Comparison of ENCODE assay signal across 21 cellular contexts in the genomic region with DNA sequence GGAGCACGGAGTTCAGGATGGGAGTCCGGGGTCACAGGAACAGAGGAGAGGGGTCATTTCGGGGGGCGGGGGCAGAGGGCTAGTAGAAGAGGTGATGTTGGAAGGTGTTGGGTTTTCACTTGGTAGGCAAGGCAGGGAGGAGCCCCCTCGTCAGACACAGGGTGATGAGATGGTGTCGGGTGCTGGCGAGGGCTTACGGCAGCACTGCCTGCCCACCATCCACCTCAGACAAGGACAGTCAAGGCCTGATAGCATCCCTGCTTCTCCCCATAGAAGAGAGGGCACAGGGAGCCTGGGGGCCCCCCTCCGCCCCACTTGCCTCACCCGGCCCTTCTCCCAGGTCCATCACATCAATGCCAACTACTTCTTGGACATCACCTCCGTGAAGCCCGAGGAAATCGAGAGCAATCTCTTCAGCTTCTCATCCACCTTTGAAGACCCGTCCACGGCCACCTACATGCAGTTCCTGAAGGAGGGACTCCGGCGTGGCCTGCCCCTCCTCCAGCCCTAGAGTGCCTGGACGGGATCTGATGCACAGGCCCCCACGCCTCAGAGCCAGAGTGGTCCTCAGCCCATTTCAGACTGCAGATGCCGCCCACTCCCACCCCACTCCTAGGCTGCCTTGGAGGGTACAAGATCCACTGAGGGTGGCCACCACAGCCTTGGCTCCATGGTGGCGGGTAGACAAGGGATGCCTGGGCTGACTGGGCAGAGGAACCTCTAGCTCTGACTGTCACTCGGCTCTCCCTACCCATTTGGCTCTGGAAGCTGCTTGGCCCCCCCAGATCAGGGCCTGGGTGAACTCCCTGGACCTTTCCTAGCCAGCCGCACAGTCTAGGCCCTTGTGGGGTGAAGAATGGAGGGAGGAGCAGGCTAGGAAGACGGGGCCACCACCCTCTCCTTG. TPM values are rescaled to one million over a fixed set of nuclear protein-coding genes. Genes with fewer than 3 reads are reported as not detected.
DNase-seq lines count a peak whose midpoint lies in the region; ATAC-seq, FAIRE-seq and TF ChIP-seq lines count a peak whose summit lies in the region.
"Had no signal": no experiment of that assay in that cellular context is flagged by ENCODE, and none has a peak within 500 bp of the region (broad histone marks: within the 10 kb centered on the region; RNA-seq: fewer than 3 reads in every experiment).

No MANE protein-coding gene starts in this region.

- H3K4me1 ChIP-seq in CD8-positive, alpha-beta T cell (ENCODE audit: insufficient read depth, low read length), result peaks cover 12% of the 10 kb centered on the region
- H3K4me1 ChIP-seq in H1 (replicated peaks in 1 of 4; ENCODE audit: control insufficient read depth in 3 of 4, insufficient read depth in 4 of 4, low read length in 3 of 4), result peaks cover 9 to 16% (median 10%) of the 10 kb centered on the region in 4 experiments

- peak overlapping the region; percentile 15; the same call in 1 of the 2 replicates for H4K8ac ChIP-seq in H1 (ENCODE audit: extremely low read depth, insufficient read depth, low read length)

- no peak overlapping the region for H3K4me3 ChIP-seq in CD8-positive, alpha-beta T cell (ENCODE audit: low read depth, low read length)
- H3K4me3 ChIP-seq in H1 (ENCODE audit: extremely low read depth in 1 of 4, insufficient read depth in 2 of 4, low read depth in 3 of 4, low read length in 4 of 4), result no peak overlapping the region
- H3K4me3 ChIP-seq: BLaER1, GM12878, GM23248, MG63 had no signal

- H3K23me2 ChIP-seq in H1 (ENCODE audit: low read depth, low read length), result peaks cover 6% of the 10 kb centered on the region

- H3K9me3 ChIP-seq in CD8-positive, alpha-beta T cell (ENCODE audit: low read length), result no peaks in the 10 kb centered on the region
- no peaks in the 10 kb centered on the region for H3K9me3 ChIP-seq in H1 (ENCODE audit: insufficient read depth in 2 of 2, low read depth in 1 of 2, low read length in 1 of 2)
- H3K9me3 ChIP-seq: BLaER1, MG63 had no signal

- no peak overlapping the region for H2BK15ac ChIP-seq in H1 (ENCODE audit: low read length)

- ATAC-seq in CD8-positive, alpha-beta T cell, result no peak
- ATAC-seq in HG02852 (IDR thresholded peaks at IDR 0.05; ENCODE audit: unreplicated experiment), result no peak
- ATAC-seq: GM12878, PC-3 had no signal

- WGBS in H1 (ENCODE audit: extremely low coverage in 1 of 2, insufficient coverage in 1 of 2, insufficient read length in 1 of 2, insufficient replicate concordance in 2 of 2, low coverage in 1 of 2, low lambda C conversion rate in 2 of 2, missing lambda C conversion rate in 1 of 2), 2 experiments, result 94% methylated on average over 23 of the region's 24 CpGs; no CpG with 5 or more reads in 1 of the 2 experiments

- no peaks in the 10 kb centered on the region for H3K9me3 Mint-ChIP-seq in CD8-positive, alpha-beta T cell
- no peaks in the 10 kb centered on the region for H3K9me3 Mint-ChIP-seq in neural crest cell

- no peak overlapping the region for H3K27ac ChIP-seq in CD8-positive, alpha-beta T cell (ENCODE audit: low read depth, low read length)
- H3K27ac ChIP-seq in H1 (ENCODE audit: low read depth, low read length), result no peak overlapping the region
- H3K27ac ChIP-seq: GM23248 had no signal

- H3K79me1 ChIP-seq in H1 (ENCODE audit: low read depth, low read length), result 0 out of 2 replicates have a peak, but pooled peaks cover 2% of the 10 kb centered on the region

- no peak overlapping the region for H3K18ac ChIP-seq in H1 (ENCODE audit: extremely low read depth, low read length)

- no peak overlapping the region for H2BK120ac ChIP-seq in H1 (replicated peaks; ENCODE audit: low read depth, low read length)

- H2BK5ac ChIP-seq in H1 (ENCODE audit: low read depth, low read length), result no peak overlapping the region

- no peak for TF ChIP-seq POLR2A in H1 (IDR thresholded peaks at IDR 0.05; ENCODE audit: control extremely low read depth in 1 of 2, low read depth in 2 of 2, low read length in 2 of 2)

- H3K14ac ChIP-seq in H1 (ENCODE audit: insufficient read length), result no peak overlapping the region

- H4K20me1 ChIP-seq in H1 (replicated peaks in 1 of 2; ENCODE audit: control insufficient read depth in 1 of 2, insufficient read depth in 2 of 2, low read length in 2 of 2), result peaks cover 2 to 8% of the 10 kb centered on the region in 2 experiments

- no peak overlapping the region for H2BK12ac ChIP-seq in H1 (ENCODE audit: low read depth, low read length)

- no peaks in the 10 kb centered on the region for H3K27me3 ChIP-seq in CD8-positive, alpha-beta T cell (ENCODE audit: insufficient read depth, low read length)
- no peaks in the 10 kb centered on the region for H3K27me3 ChIP-seq in H1 (replicated peaks in 1 of 4; ENCODE audit: control insufficient read depth in 3 of 4, extremely low read depth in 1 of 4, insufficient read depth in 3 of 4, low read length in 3 of 4)
- H3K27me3 ChIP-seq: BLaER1, MG63 had no signal

- DNase-seq in activated CD8-positive, alpha-beta memory T cell treated with anti-CD3 and anti-CD28 coated beads, Interleukin-2, amount 50 U/mL, for 48 hours, result peak; percentile 45
- DNase-seq in activated CD8-positive, alpha-beta memory T cell treated with anti-CD3 and anti-CD28 coated beads, Interleukin-2, amount 50 U/mL, for 4 hours, result no peak
- no peak for DNase-seq in CD8-positive, alpha-beta T cell
- DNase-seq in H1 (ENCODE audit: low read depth in 1 of 2, low spot score in 2 of 2), result no peak
- DNase-seq in neural crest cell (ENCODE audit: low read depth, low spot score), result no peak
- DNase-seq in COR-L47 (lab: John Stamatoyannopoulos, UW), result no peak
- DNase-seq in glomerular visceral epithelial cell (ENCODE audit: extremely low spot score), result no peak
- DNase-seq: DMS 273 treated with DMSO at 0.1 percent for 48 hours, GDM1, GM23248, Karpas-422, MG63, NCI-H1092, NCI-H146, NCI-H2081, NCI-H774, PC-3 had no signal

- no peak overlapping the region for H3K9ac ChIP-seq in H1 (replicated peaks in 1 of 4; ENCODE audit: extremely low read depth in 1 of 4, low read depth in 3 of 4, low read length in 3 of 4)
- H3K9ac ChIP-seq: GM23248 had no signal

- H3K4me3 Mint-ChIP-seq in CD8-positive, alpha-beta T cell, result no peak overlapping the region
- peak overlapping the region; percentile 52 for H3K4me3 Mint-ChIP-seq in neural crest cell

- H3K4me1 Mint-ChIP-seq in CD8-positive, alpha-beta T cell (ENCODE audit: low read depth), result peaks cover 19% of the 10 kb centered on the region
- H3K4me1 Mint-ChIP-seq in neural crest cell, result peaks cover 25% of the 10 kb centered on the region

- H3K27ac Mint-ChIP-seq in CD8-positive, alpha-beta T cell, result peak overlapping the region; percentile 34
- no peak overlapping the region for H3K27ac Mint-ChIP-seq in neural crest cell (ENCODE audit: unreplicated experiment)

- FAIRE-seq in H1 (lab: Jason Lieb, UNC), result no peak
- FAIRE-seq: GM12878, GM18507 had no signal

- H3K4me2 ChIP-seq in H1 (ENCODE audit: insufficient read depth in 1 of 2, low read depth in 2 of 2, low read length in 2 of 2), result no peak overlapping the region
- H3K4me2 ChIP-seq: BLaER1 had no signal

- H3K23ac ChIP-seq in H1 (ENCODE audit: insufficient read length), result no peak overlapping the region

- TF ChIP-seq EP300 in H1 (IDR thresholded peaks at IDR 0.05; ENCODE audit: borderline replicate concordance in 1 of 2, low read depth in 2 of 2, low read length in 2 of 2), result no peak

- no peak overlapping the region for H3K4ac ChIP-seq in H1 (replicated peaks; ENCODE audit: insufficient read length, low read depth, low read length)

- H3K27me3 Mint-ChIP-seq in CD8-positive, alpha-beta T cell (ENCODE audit: low read depth), result no peaks in the 10 kb centered on the region
- H3K27me3 Mint-ChIP-seq in neural crest cell (ENCODE audit: low read depth), result peaks cover 5% of the 10 kb centered on the region

- no peak overlapping the region for H2AK5ac ChIP-seq in H1 (ENCODE audit: low read depth, low read length)

- H2BK20ac ChIP-seq in H1 (ENCODE audit: low read length), result no peak overlapping the region

- no peak overlapping the region for H4K5ac ChIP-seq in H1 (ENCODE audit: insufficient read length, low read depth, low read length)

- H4K91ac ChIP-seq in H1 (replicated peaks; ENCODE audit: insufficient read length, low read length), result no peak overlapping the region

- no peak overlapping the region for H3K56ac ChIP-seq in H1 (replicated peaks; ENCODE audit: insufficient read length, low read depth, low read length)

- CTCF ChIA-PET in CD8-positive, alpha-beta T cell (lab: Charles Lee), result interaction anchor here (1.8 to 10.7 kb wide), 3 partner anchors 197 to 312 kb away, joined by 5 to 135 read pairs (median 6); no protein-coding TSS in a partner anchor
- CTCF ChIA-PET in H1 (lab: Charles Lee; ENCODE audit: partially characterized antibody), result interaction anchor here (0.6 to 3.8 kb wide), 5 partner anchors 7 to 198 kb away, joined by 3 to 20 read pairs (median 3); no protein-coding TSS in a partner anchor

- intact Hi-C loops in CD8-positive, alpha-beta T cell (cut with DNase I, micrococcal nuclease), result loop anchor here in 1 of 2 experiments (5.0 kb wide), 1 partner anchor 583 kb away; the partner anchor contains the start of gene SYF2

- no peaks in the 10 kb centered on the region for H3K79me2 ChIP-seq in H1 (ENCODE audit: control insufficient read depth in 1 of 2, insufficient read depth in 2 of 2, low read length in 2 of 2)

- H2AFZ ChIP-seq in H1 (ENCODE audit: low read length), result no peak overlapping the region
- H2AFZ ChIP-seq: GM23248 had no signal

- no peak for TF ChIP-seq CTCF in CD8-positive, alpha-beta T cell (IDR thresholded peaks at IDR 0.05)
- no peak for TF ChIP-seq CTCF in H1 (IDR thresholded peaks at IDR 0.05; ENCODE audit: control extremely low read depth in 1 of 3, insufficient read depth in 1 of 3, low read depth in 1 of 3, low read length in 3 of 3)
- TF ChIP-seq CTCF in neural crest cell (conservative IDR thresholded peaks at IDR 0.05), result no peak

- no peak for TF ChIP-seq RAD21 in H1 (IDR thresholded peaks at IDR 0.05 in 1 of 2, conservative IDR thresholded peaks at IDR 0.05 in 1 of 2; ENCODE audit: low read depth in 2 of 2, low read length in 2 of 2)

- POLR2A ChIA-PET in CD8-positive, alpha-beta T cell (lab: Charles Lee), result no interaction called here
- POLR2A ChIA-PET in H1 (lab: Charles Lee; ENCODE audit: partially characterized antibody), result interaction anchor here (0.7 to 1.1 kb wide), 2 partner anchors 171 to 232 kb away, joined by 3 to 7 read pairs; no protein-coding TSS in a partner anchor

- H3K36me3 Mint-ChIP-seq in CD8-positive, alpha-beta T cell, result peaks cover 30% of the 10 kb centered on the region
- no peaks in the 10 kb centered on the region for H3K36me3 Mint-ChIP-seq in neural crest cell (ENCODE audit: low read depth)

- H3K36me3 ChIP-seq in CD8-positive, alpha-beta T cell (ENCODE audit: insufficient read depth, low read length), result no peaks in the 10 kb centered on the region
- H3K36me3 ChIP-seq in H1 (ENCODE audit: control insufficient read depth in 2 of 4, insufficient read depth in 4 of 4, low read length in 3 of 4), result peaks cover 0 to 7% (median 2%) of the 10 kb centered on the region in 4 experiments; a peak in 3 of 8 replicates

RNA-seq across cellular contexts. Expression of gene MTFR1L, which starts 4.3 kb away (rescaled TPM):
- total RNA-seq in CD8-positive, alpha-beta T cell, result 10 to 100 TPM; 22.9 to 25.7 TPM
- 20.8 and 23.1 TPM in 2 replicates for total RNA-seq in H1 (2021; fragmentation: NEBNext Ultra II Directional; extraction: Animal tissue kit (Norgen Biotek cat#: 25700))
- 23.1 and 39.9 TPM in 2 replicates for polyA plus RNA-seq in H1 (2011; rRNA removed)
- 25.9 TPM for polyA plus RNA-seq in H1 (2011; cell fraction: cytosol; rRNA removed)
- 27.3 TPM for polyA plus RNA-seq in H1 (2011; cell fraction: nucleus; rRNA removed)
- polyA plus RNA-seq in H1 (2012, experiment 1 of 2), result 20.5 to 26.2 TPM (median 22.8 TPM) in 4 replicates
- 21.2 TPM for polyA plus RNA-seq in H1 (2012, experiment 2 of 2)
- 17.5 TPM for polyA plus RNA-seq in H1 (2013, experiment 1 of 2)
- 15.3 TPM for polyA plus RNA-seq in H1 (2013, experiment 2 of 2)
- polyA minus RNA-seq in H1 (2011; rRNA and poly(A)+ RNA removed), result 23.2 and 27.4 TPM in 2 replicates
- polyA minus RNA-seq in H1 (2011; cell fraction: cytosol; rRNA and poly(A)+ RNA removed), result 10.6 TPM
- 16.7 TPM for polyA minus RNA-seq in H1 (2011; cell fraction: nucleus; rRNA and poly(A)+ RNA removed)
- total RNA-seq in neural crest cell, result 61.1 and 68.6 TPM in 2 replicates

RNA-seq across cellular contexts. Expression of gene SELENON, which starts 15.5 kb away (rescaled TPM):
- total RNA-seq in CD8-positive, alpha-beta T cell, result 10 to 100 TPM; 18.9 to 20.2 TPM
- total RNA-seq in H1 (2021; fragmentation: NEBNext Ultra II Directional; extraction: Animal tissue kit (Norgen Biotek cat#: 25700)), result 77.4 and 77.6 TPM in 2 replicates
- 43.0 and 67.3 TPM in 2 replicates for polyA plus RNA-seq in H1 (2011; rRNA removed)
- polyA plus RNA-seq in H1 (2011; cell fraction: cytosol; rRNA removed), result 36.6 TPM
- 58.6 TPM for polyA plus RNA-seq in H1 (2011; cell fraction: nucleus; rRNA removed)
- polyA plus RNA-seq in H1 (2012, experiment 1 of 2), result 72.8 to 99.4 TPM (median 83.9 TPM) in 4 replicates
- 89.8 TPM for polyA plus RNA-seq in H1 (2012, experiment 2 of 2)
- 103 TPM for polyA plus RNA-seq in H1 (2013, experiment 1 of 2)
- 109 TPM for polyA plus RNA-seq in H1 (2013, experiment 2 of 2)
- 25.4 and 44.6 TPM in 2 replicates for polyA minus RNA-seq in H1 (2011; rRNA and poly(A)+ RNA removed)
- polyA minus RNA-seq in H1 (2011; cell fraction: cytosol; rRNA and poly(A)+ RNA removed), result 47.6 TPM
- polyA minus RNA-seq in H1 (2011; cell fraction: nucleus; rRNA and poly(A)+ RNA removed), result 23.2 TPM
- total RNA-seq in neural crest cell, result 146 and 148 TPM in 2 replicates

RNA-seq across cellular contexts. Expression of gene AUNIP, which starts 43.8 kb away (rescaled TPM):
- total RNA-seq in CD8-positive, alpha-beta T cell, result under 1 TPM in 1 of 2 experiments, not detected in 1; 0.30 TPM
- total RNA-seq in H1 (2021; fragmentation: NEBNext Ultra II Directional; extraction: Animal tissue kit (Norgen Biotek cat#: 25700)), result 22.9 and 23.2 TPM in 2 replicates
- 15.4 and 18.6 TPM in 2 replicates for polyA plus RNA-seq in H1 (2011; rRNA removed)
- polyA plus RNA-seq in H1 (2011; cell fraction: cytosol; rRNA removed), result 16.5 TPM
- polyA plus RNA-seq in H1 (2011; cell fraction: nucleus; rRNA removed), result 13.9 TPM
- polyA plus RNA-seq in H1 (2012, experiment 1 of 2), result 14.8 to 20.4 TPM (median 15.7 TPM) in 4 replicates
- polyA plus RNA-seq in H1 (2012, experiment 2 of 2), result 12.1 TPM
- polyA plus RNA-seq in H1 (2013, experiment 1 of 2), result 14.6 TPM
- polyA plus RNA-seq in H1 (2013, experiment 2 of 2), result 15.5 TPM
- polyA minus RNA-seq in H1 (2011; rRNA and poly(A)+ RNA removed), result 19.1 and 23.3 TPM in 2 replicates
- 12.3 TPM for polyA minus RNA-seq in H1 (2011; cell fraction: cytosol; rRNA and poly(A)+ RNA removed)
- 29.0 TPM for polyA minus RNA-seq in H1 (2011; cell fraction: nucleus; rRNA and poly(A)+ RNA removed)
- total RNA-seq in neural crest cell, result 13.6 and 15.2 TPM in 2 replicates

Comparison
In these comparisons a context has a peak if more than half of its experiments do, and no peak if none do; other contexts are left out.
1. RNA of gene AUNIP, which starts 43.8 kb away (total RNA-seq): 22.9 to 23.2 TPM in H1 and 13.6 to 15.2 TPM in neural crest cell; 0.30 TPM in CD8-positive, alpha-beta T cell; every median in the first group is over 10 times any median in the second.